15 cellular contexts compared by ENCODE assay signal in the genomic region with DNA sequence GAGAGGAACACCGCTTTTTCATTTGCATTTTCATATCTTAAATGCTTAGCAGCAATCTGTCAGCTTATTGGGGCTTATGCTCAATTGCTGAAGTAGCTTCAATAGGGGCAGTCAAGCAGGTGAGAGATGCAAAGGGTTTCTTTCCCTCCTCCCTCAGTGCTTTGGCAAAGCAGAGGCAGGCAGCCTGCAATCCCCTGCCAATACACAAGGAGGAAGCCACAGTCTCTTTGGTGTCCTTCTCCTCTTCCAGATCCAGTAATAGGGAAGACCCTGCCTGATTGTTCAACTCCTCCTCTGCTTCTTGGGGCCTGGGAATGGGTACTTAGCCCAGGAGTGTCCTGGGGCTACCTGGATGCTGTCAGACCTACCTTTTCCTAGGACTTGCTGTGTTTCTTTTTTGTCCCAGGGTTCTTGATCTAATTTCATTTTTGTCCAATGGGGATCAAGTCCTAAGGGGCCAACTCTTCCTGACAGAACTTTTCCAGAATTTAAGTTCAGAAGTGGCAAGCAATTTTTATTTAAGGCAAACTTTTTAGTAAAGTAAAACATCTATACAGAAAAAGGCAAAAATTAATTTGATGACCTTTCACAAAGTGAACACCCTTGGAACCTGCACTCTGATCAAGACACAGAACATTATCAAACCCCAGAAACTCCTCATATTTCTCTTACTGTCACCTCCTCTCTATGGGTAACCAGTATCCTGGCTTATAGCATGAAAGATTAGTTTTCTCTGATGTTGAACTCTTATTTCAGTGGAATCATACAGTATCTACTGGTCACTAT.
DNase-seq lines count a peak whose midpoint lies in the region; TF ChIP-seq lines count a peak whose summit lies in the region.
"Had no signal": no experiment of that assay in that cellular context is flagged by ENCODE, and none has a peak within 500 bp of the region (broad histone marks: within the 10 kb centered on the region; RNA-seq: fewer than 3 reads in every experiment).

No MANE protein-coding gene starts in this region.

- no peaks in the 10 kb centered on the region for H4K20me1 ChIP-seq in neural progenitor cell (ENCODE audit: low read depth)
- no peaks in the 10 kb centered on the region for H4K20me1 ChIP-seq in PC-9 (ENCODE audit: insufficient read depth)

- intact Hi-C loops in dendritic cell treated with granulocyte-macrophage colony-stimulating factor and Interleukin-4, amounts not matched to agents 40 ng/mL and 50 ng/mL, for 4 days (cut with micrococcal nuclease) = no loop called here
- intact Hi-C loops in PC-9 (cut with micrococcal nuclease; ENCODE audit: unreplicated experiment) (no loop called here), testis (cut with DNase I; ENCODE audit: low total_unique reads) (no loop called here)

- no peak for TF ChIP-seq POLR2A in testis (IDR thresholded peaks at IDR 0.05)

- H3K9me3 ChIP-seq in neural progenitor cell (ENCODE audit: low read depth) (no peaks in the 10 kb centered on the region), PC-9 (ENCODE audit: insufficient read depth, low read depth) (no peaks in the 10 kb centered on the region), testis (no peaks in the 10 kb centered on the region)
- H3K9me3 ChIP-seq: right atrium auricular region had no signal

- H3K27me3 ChIP-seq in neural progenitor cell (no peaks in the 10 kb centered on the region), PC-9 (ENCODE audit: insufficient read depth, low read depth) (no peaks in the 10 kb centered on the region), testis (no peaks in the 10 kb centered on the region)
- H3K27me3 ChIP-seq: right atrium auricular region had no signal

- H3K27ac Mint-ChIP-seq in dendritic cell treated with granulocyte-macrophage colony-stimulating factor and Interleukin-4, amounts not matched to agents 40 ng/mL and 50 ng/mL, for 4 days = peak overlapping the region; percentile 18
- no peak overlapping the region for H3K27ac Mint-ChIP-seq in neural progenitor cell

- H3K4me1 ChIP-seq in neural progenitor cell = peaks cover 16% of the 10 kb centered on the region
- no peaks in the 10 kb centered on the region for H3K4me1 ChIP-seq in PC-9 (replicated peaks; ENCODE audit: insufficient read depth)
- H3K4me1 ChIP-seq in testis = no peaks in the 10 kb centered on the region
- H3K4me1 ChIP-seq: right atrium auricular region had no signal

- H3K4me2 ChIP-seq in neural progenitor cell = no peak overlapping the region
- no peak overlapping the region for H3K4me2 ChIP-seq in PC-9

- no peak overlapping the region for H3K4me3 Mint-ChIP-seq in dendritic cell treated with granulocyte-macrophage colony-stimulating factor and Interleukin-4, amounts not matched to agents 40 ng/mL and 50 ng/mL, for 4 days
- no peak overlapping the region for H3K4me3 Mint-ChIP-seq in neural progenitor cell
- H3K4me3 Mint-ChIP-seq: CD8-positive, alpha-beta memory T cell; stimulated activated naive CD8-positive, alpha-beta T cell treated with anti-CD3 and anti-CD28 coated beads, Interleukin-15, amount 100 ng/mL, for 72 hours had no signal

- no peaks in the 10 kb centered on the region for H3K27me3 Mint-ChIP-seq in dendritic cell treated with granulocyte-macrophage colony-stimulating factor and Interleukin-4, amounts not matched to agents 40 ng/mL and 50 ng/mL, for 4 days
- peaks cover 3% of the 10 kb centered on the region for H3K27me3 Mint-ChIP-seq in neural progenitor cell (ENCODE audit: insufficient read depth, low read depth)
- H3K27me3 Mint-ChIP-seq: stimulated activated naive CD8-positive, alpha-beta T cell treated with anti-CD3 and anti-CD28 coated beads, Interleukin-15, amount 100 ng/mL, for 72 hours had no signal

- H3K36me3 Mint-ChIP-seq in dendritic cell treated with granulocyte-macrophage colony-stimulating factor and Interleukin-4, amounts not matched to agents 40 ng/mL and 50 ng/mL, for 4 days (ENCODE audit: low read depth) = peaks cover 16% of the 10 kb centered on the region
- H3K36me3 Mint-ChIP-seq in neural progenitor cell = peaks cover 3% of the 10 kb centered on the region

- 79 to 97% methylated on average over 1 of the region's 1 CpG for WGBS in testis, 2 donors

- peaks cover 25% of the 10 kb centered on the region for H3K4me1 Mint-ChIP-seq in dendritic cell treated with granulocyte-macrophage colony-stimulating factor and Interleukin-4, amounts not matched to agents 40 ng/mL and 50 ng/mL, for 4 days (ENCODE audit: low read depth)
- H3K4me1 Mint-ChIP-seq in neural progenitor cell = peaks cover 2% of the 10 kb centered on the region
- H3K4me1 Mint-ChIP-seq: stimulated activated naive CD8-positive, alpha-beta T cell treated with anti-CD3 and anti-CD28 coated beads, Interleukin-15, amount 100 ng/mL, for 72 hours had no signal

- peak; percentile 44 for TF ChIP-seq CTCF in neural progenitor cell (IDR thresholded peaks at IDR 0.05)
- no peak for TF ChIP-seq CTCF in PC-9 (conservative IDR thresholded peaks at IDR 0.05)
- no peak for TF ChIP-seq CTCF in testis (IDR thresholded peaks at IDR 0.05)

- no peaks in the 10 kb centered on the region for H3K9me3 Mint-ChIP-seq in dendritic cell treated with granulocyte-macrophage colony-stimulating factor and Interleukin-4, amounts not matched to agents 40 ng/mL and 50 ng/mL, for 4 days
- no peaks in the 10 kb centered on the region for H3K9me3 Mint-ChIP-seq in neural progenitor cell
- H3K9me3 Mint-ChIP-seq: CD8-positive, alpha-beta memory T cell; stimulated activated naive CD8-positive, alpha-beta T cell treated with anti-CD3 and anti-CD28 coated beads, Interleukin-15, amount 100 ng/mL, for 72 hours had no signal

- in situ Hi-C loops in KBM-7 (cut with MboI; ENCODE audit: low pct_unique_long_range_greater_than_20kb, low sequenced_read_pairs) = no loop called here

- BruUV-seq in PC-9 (replicated peaks; lab: Mats Ljungman, UMichigan) = no TSS peak

- no peaks in the 10 kb centered on the region for H3K79me2 ChIP-seq in neural progenitor cell (ENCODE audit: low read depth)
- no peaks in the 10 kb centered on the region for H3K79me2 ChIP-seq in PC-9 (ENCODE audit: low read depth)

- no peaks in the 10 kb centered on the region for H3F3A ChIP-seq in neural progenitor cell (ENCODE audit: low read depth)
- no peaks in the 10 kb centered on the region for H3F3A ChIP-seq in PC-9 (ENCODE audit: insufficient read depth, low read depth)

- H3K36me3 ChIP-seq in neural progenitor cell = no peaks in the 10 kb centered on the region
- no peaks in the 10 kb centered on the region for H3K36me3 ChIP-seq in PC-9 (ENCODE audit: low read depth)
- no peaks in the 10 kb centered on the region for H3K36me3 ChIP-seq in testis (ENCODE audit: low read depth, missing control alignments)
- H3K36me3 ChIP-seq: right atrium auricular region had no signal

- H2AFZ ChIP-seq in neural progenitor cell (replicated peaks) (no peak overlapping the region), PC-9 (no peak overlapping the region)

- H3K4me3 ChIP-seq in neural progenitor cell (no peak overlapping the region), PC-9 (no peak overlapping the region), testis (no peak overlapping the region)
- H3K4me3 ChIP-seq: K562, right atrium auricular region, SK-N-MC had no signal

- DNase-seq in ELF-1 (ENCODE audit: low read depth, low spot score) = peak; percentile 43
- peak; percentile 8 for DNase-seq in KBM-7
- peak; percentile 57 for DNase-seq in neural progenitor cell (ENCODE audit: low spot score)
- no peak for DNase-seq in UCSD-AML1 (lab: John Stamatoyannopoulos, UW; ENCODE audit: unreplicated experiment)
- no peak for DNase-seq in PC-9
- no peak for DNase-seq in testis
- DNase-seq: activated CD4-positive, alpha-beta T cell treated with anti-CD3 and anti-CD28 coated beads for 1 hour; CD8-positive, alpha-beta memory T cell; NCI-H1694 treated with DMSO at 0.1 percent for 48 hours; NCI-H774; stimulated activated naive CD8-positive, alpha-beta T cell treated with anti-CD3 and anti-CD28 coated beads, Interleukin-15, amount 100 ng/mL, for 72 hours had no signal

- H3K9ac ChIP-seq in neural progenitor cell = no peak overlapping the region

- POLR2A ChIA-PET in PC-9 (lab: Charles Lee; ENCODE audit: unreplicated experiment) = no interaction called here

- H3K27ac ChIP-seq in neural progenitor cell (no peak overlapping the region), PC-9 (no peak overlapping the region), testis (no peak overlapping the region)
- H3K27ac ChIP-seq: right atrium auricular region, SK-N-MC had no signal

- CTCF ChIA-PET in PC-9 (lab: Charles Lee) = no interaction called here

- no peaks in the 10 kb centered on the region for H3K9me2 ChIP-seq in PC-9 (ENCODE audit: insufficient read depth)

Comparison
In these comparisons a context has a peak if more than half of its experiments do, and no peak if none do; other contexts are left out.
1. DNase-seq: peak in ELF-1 (single experiment), KBM-7 (single experiment) and neural progenitor cell (single experiment); none in UCSD-AML1 (single experiment), PC-9 (0 of 2) and testis (single experiment).